Comparison of ENCODE assay signal across 8 cellular contexts in the genomic region with DNA sequence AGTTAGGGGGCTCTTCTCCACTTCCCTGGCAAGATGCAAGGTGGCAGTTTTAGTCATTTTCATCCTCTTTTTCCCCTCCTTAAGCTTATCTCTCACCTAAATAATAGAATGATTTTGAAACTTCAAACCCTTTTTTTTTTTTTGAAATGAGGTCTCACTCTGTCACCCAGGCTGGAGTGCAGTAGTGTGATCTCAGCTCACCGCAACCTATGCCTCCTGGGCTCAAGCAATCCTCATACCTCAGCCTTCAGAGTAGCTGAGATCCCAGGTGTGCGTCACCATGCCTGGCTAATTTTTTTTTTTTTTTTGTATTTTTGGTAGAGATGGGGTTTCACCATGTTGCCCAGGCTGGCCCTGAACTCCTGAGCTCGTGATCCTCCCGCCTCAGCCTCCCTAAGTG. TPM values are rescaled to one million over a fixed set of nuclear protein-coding genes. Genes with fewer than 3 reads are reported as not detected.
DNase-seq lines count a peak whose midpoint lies in the region; ATAC-seq, FAIRE-seq and TF ChIP-seq lines count a peak whose summit lies in the region.
"Not testable (repeated sequence)": the region's sequence is repeated elsewhere in the genome, so short reads cannot be mapped to it uniquely, and the experiment has no call there.

No MANE protein-coding gene starts in this region.

- not testable (repeated sequence) for H3K36me3 ChIP-seq in GM23338 (ENCODE audit: insufficient read depth); KMS-11 (ENCODE audit: insufficient read depth); keratinocyte (ENCODE audit: control insufficient read depth in 2 of 2, extremely low read depth in 1 of 2, insufficient read depth in 2 of 2, low read length in 2 of 2); sigmoid colon; upper lobe of right lung

- FAIRE-seq in keratinocyte (lab: Jason Lieb, UNC), result not testable (repeated sequence)

- WGBS in sigmoid colon, 2 donors, result 79 to 80% methylated on average over 4 of the region's 4 CpGs

- H3F3A ChIP-seq in GM23338 (replicated peaks; ENCODE audit: low read depth), result 0 out of 2 replicates have a peak, but pooled peaks cover 12% of the 10 kb centered on the region

- ATAC-seq in GM18867 (IDR thresholded peaks at IDR 0.05; ENCODE audit: unreplicated experiment) (peak; percentile 19), GM23338 (peak; percentile 8)
- ATAC-seq in upper lobe of right lung, result not testable (repeated sequence)

- not testable (repeated sequence) for H3K9me2 ChIP-seq in GM23338 (ENCODE audit: insufficient read depth)

- not testable (repeated sequence) for H3K4me3 Mint-ChIP-seq in GM23338
- peak overlapping the region; percentile 43 for H3K4me3 Mint-ChIP-seq in activated CD4-positive, alpha-beta memory T cell treated with anti-CD3 and anti-CD28 coated beads, Interleukin-2, amount 10 ng/mL, durations not matched to agents 7 days and 5 days

- not testable (repeated sequence) for DNase-seq in GM23338 (ENCODE audit: low spot score); keratinocyte (ENCODE audit: low read depth, low spot score); sigmoid colon; upper lobe of right lung
- DNase-seq in activated CD4-positive, alpha-beta memory T cell treated with anti-CD3 and anti-CD28 coated beads, Interleukin-2, amount 10 ng/mL, durations not matched to agents 7 days and 5 days, result peak; percentile 38
- peak; percentile 25 for DNase-seq in central memory CD4-positive, alpha-beta T cell

- H3K27me3 Mint-ChIP-seq in GM23338 (ENCODE audit: insufficient read depth, low read depth, poor library complexity), result peaks cover 19% of the 10 kb centered on the region
- not testable (repeated sequence) for H3K27me3 Mint-ChIP-seq in activated CD4-positive, alpha-beta memory T cell treated with anti-CD3 and anti-CD28 coated beads, Interleukin-2, amount 10 ng/mL, durations not matched to agents 7 days and 5 days

- H3K4me1 Mint-ChIP-seq in GM23338, result peaks cover 15% of the 10 kb centered on the region
- H3K4me1 Mint-ChIP-seq in activated CD4-positive, alpha-beta memory T cell treated with anti-CD3 and anti-CD28 coated beads, Interleukin-2, amount 10 ng/mL, durations not matched to agents 7 days and 5 days, result peaks cover 28% of the 10 kb centered on the region

- H3K4me1 ChIP-seq in GM23338 (ENCODE audit: insufficient read depth), result not testable (repeated sequence)
- H3K4me1 ChIP-seq in KMS-11 (ENCODE audit: low read depth, poor library complexity, severe bottlenecking) (peaks cover 57% of the 10 kb centered on the region), keratinocyte (ENCODE audit: control insufficient read depth, extremely low read depth, insufficient read depth, low read length) (peaks cover 16% of the 10 kb centered on the region), sigmoid colon (peaks cover 0 to 41% (median 33%) of the 10 kb centered on the region in 4 donors), upper lobe of right lung (peaks cover 27% of the 10 kb centered on the region)

- H3K9ac ChIP-seq in KMS-11 (peak overlapping the region; percentile 74), keratinocyte (ENCODE audit: control insufficient read depth, extremely low read depth, insufficient read depth, low read length) (peak overlapping the region; percentile 69)

- H3K27ac Mint-ChIP-seq in GM23338, result not testable (repeated sequence)
- H3K27ac Mint-ChIP-seq in activated CD4-positive, alpha-beta memory T cell treated with anti-CD3 and anti-CD28 coated beads, Interleukin-2, amount 10 ng/mL, durations not matched to agents 7 days and 5 days, result peak overlapping the region; percentile 89

- TF ChIP-seq EP300 in sigmoid colon (IDR thresholded peaks at IDR 0.05), result not testable (repeated sequence)

- intact Hi-C loops in sigmoid colon (cut with DNase I); upper lobe of right lung (cut with DNase I): not testable (repeated sequence)

- 0 out of 2 replicates have a peak overlapping the region, but pooled peaks have one; percentile 53 for H3K27ac ChIP-seq in GM23338 (ENCODE audit: low read depth)
- H3K27ac ChIP-seq in KMS-11, result peak overlapping the region; percentile 96
- H3K27ac ChIP-seq in keratinocyte (ENCODE audit: control insufficient read depth, insufficient read depth, low read length), result peak overlapping the region; percentile 84
- H3K27ac ChIP-seq in sigmoid colon, result peak overlapping the region; percentile 69 to 81 (median 72)
- peak overlapping the region; percentile 88 for H3K27ac ChIP-seq in upper lobe of right lung

- not testable (repeated sequence) for H4K20me1 ChIP-seq in GM23338 (replicated peaks; ENCODE audit: insufficient read depth); KMS-11 (ENCODE audit: insufficient read depth); keratinocyte (ENCODE audit: control insufficient read depth, extremely low read depth, insufficient read depth, low read length)

- dilution Hi-C loops in keratinocyte (cut with MboI; ENCODE audit: extremely low pct_ligation_motif_present, low sequenced_read_pairs), result not testable (repeated sequence)

- not testable (repeated sequence) for H3K4me3 ChIP-seq in GM23338; KMS-11 (IDR thresholded peaks at IDR 0.05; ENCODE audit: insufficient read depth, low read depth, low read length); sigmoid colon; upper lobe of right lung
- peak overlapping the region in 1 of 3 experiments; percentile 27 for H3K4me3 ChIP-seq in keratinocyte (ENCODE audit: control insufficient read depth in 2 of 3, extremely low read depth in 1 of 3, insufficient read depth in 2 of 3, low read depth in 1 of 3, low read length in 3 of 3)

- H2AFZ ChIP-seq in GM23338, result peak overlapping the region; percentile 61; the same call in 1 of the 2 replicates
- H2AFZ ChIP-seq in KMS-11 (ENCODE audit: low read depth), result peak overlapping the region; percentile 39; the same call in 1 of the 2 replicates
- H2AFZ ChIP-seq in keratinocyte (ENCODE audit: control insufficient read depth, low read length), result peak overlapping the region; percentile 37

- TF ChIP-seq POLR2A in sigmoid colon (IDR thresholded peaks at IDR 0.05), result not testable (repeated sequence)

- H3K79me2 ChIP-seq in GM23338 (replicated peaks; ENCODE audit: insufficient read depth); KMS-11 (ENCODE audit: insufficient read depth, low read depth); keratinocyte (ENCODE audit: control insufficient read depth, insufficient read depth, low read length): not testable (repeated sequence)

- not testable (repeated sequence) for H3K36me3 Mint-ChIP-seq in GM23338 (ENCODE audit: low read depth); activated CD4-positive, alpha-beta memory T cell treated with anti-CD3 and anti-CD28 coated beads, Interleukin-2, amount 10 ng/mL, durations not matched to agents 7 days and 5 days (ENCODE audit: low read depth)

- not testable (repeated sequence) for TF ChIP-seq CTCF in GM23338 (conservative IDR thresholded peaks at IDR 0.05; ENCODE audit: low read depth in 2 of 2); KMS-11 (conservative IDR thresholded peaks at IDR 0.05; ENCODE audit: low read depth, low read length); keratinocyte (optimal IDR thresholded peaks at IDR 0.05 in 1 of 3, IDR thresholded peaks at IDR 0.05 in 1 of 3, conservative IDR thresholded peaks at IDR 0.05 in 1 of 3; ENCODE audit: extremely low read depth in 1 of 3, insufficient read depth in 2 of 3, low read length in 3 of 3); sigmoid colon (IDR thresholded peaks at IDR 0.05); upper lobe of right lung (IDR thresholded peaks at IDR 0.05)

- H3K9me3 ChIP-seq in keratinocyte (ENCODE audit: control insufficient read depth, low read depth, low read length); sigmoid colon; upper lobe of right lung: not testable (repeated sequence)

- not testable (repeated sequence) for H3K9me3 Mint-ChIP-seq in GM23338; activated CD4-positive, alpha-beta memory T cell treated with anti-CD3 and anti-CD28 coated beads, Interleukin-2, amount 10 ng/mL, durations not matched to agents 7 days and 5 days

- not testable (repeated sequence) for H3K4me2 ChIP-seq in GM23338
- peak overlapping the region; percentile 64 for H3K4me2 ChIP-seq in KMS-11
- H3K4me2 ChIP-seq in keratinocyte (ENCODE audit: control insufficient read depth, extremely low read depth, insufficient read depth, low read depth, low read length), result peak overlapping the region; percentile 77

- not testable (repeated sequence) for H3K27me3 ChIP-seq in GM23338 (ENCODE audit: insufficient read depth); KMS-11 (ENCODE audit: insufficient read depth, low read depth); keratinocyte (ENCODE audit: control insufficient read depth, extremely low read depth, insufficient read depth, low read length); sigmoid colon; upper lobe of right lung

- POLR2A ChIA-PET in activated CD4-positive, alpha-beta memory T cell treated with anti-CD3 and anti-CD28 coated beads, Interleukin-2, amount 10 ng/mL, durations not matched to agents 7 days and 5 days (lab: Charles Lee), result interaction anchor here (0.9 to 2.2 kb wide), 11 partner anchors 8 to 380 kb away, joined by 3 to 28 read pairs (median 6); a partner anchor contains a TSS

- CTCF ChIA-PET in activated CD4-positive, alpha-beta memory T cell treated with anti-CD3 and anti-CD28 coated beads, Interleukin-2, amount 10 ng/mL, durations not matched to agents 7 days and 5 days (lab: Charles Lee), result interaction anchor here (0.7 to 2.0 kb wide), 10 partner anchors 10 to 117 kb away, joined by 3 to 11 read pairs (median 4); a partner anchor contains a TSS

- not testable (repeated sequence) for H3K9me1 ChIP-seq in keratinocyte (ENCODE audit: control insufficient read depth, extremely low read depth, insufficient read depth, low read length)

RNA-seq across cellular contexts. Expression of a gene that starts 9.8 kb away (rescaled TPM):
- total RNA-seq in GM23338 (2014; rRNA removed; shearing (Covaris generic)), result 34.9 and 36.2 TPM in 2 replicates
- 59.5 and 63.5 TPM in 2 replicates for polyA plus RNA-seq in GM23338 (2016; fragmentation: Nextera tagmentation; extraction: Ambion mirVana)
- total RNA-seq in activated CD4-positive, alpha-beta memory T cell treated with anti-CD3 and anti-CD28 coated beads, Interleukin-2, amount 10 ng/mL, durations not matched to agents 7 days and 5 days, result 100 to 1,000 TPM; 107 to 114 TPM
- 17.0 to 41.4 TPM (median 23.3 TPM) in 3 replicates for polyA plus RNA-seq in keratinocyte
- polyA plus RNA-seq in keratinocyte (2011; ENCODE audit: low read depth), result 96.6 TPM
- 21.2 and 27.5 TPM in 2 replicates for polyA plus RNA-seq in keratinocyte (2011; cell fraction: cytosol; rRNA removed)
- 26.9 and 37.0 TPM in 2 replicates for polyA plus RNA-seq in keratinocyte (2011; cell fraction: nucleus; rRNA removed)
- 66.2 and 117 TPM in 2 replicates for polyA plus RNA-seq in keratinocyte (2012; ENCODE audit: low replicate concordance)
- polyA minus RNA-seq in keratinocyte, result 16.5 to 43.8 TPM (median 26.9 TPM) in 3 replicates
- polyA minus RNA-seq in keratinocyte (2011; cell fraction: cytosol; rRNA and poly(A)+ RNA removed), result 35.9 TPM
- polyA minus RNA-seq in keratinocyte (2011; cell fraction: nucleus; rRNA and poly(A)+ RNA removed), result 15.3 and 24.4 TPM in 2 replicates
- total RNA-seq in sigmoid colon, result 10 to 100 TPM; 44.2 to 73.1 (median 56.9) TPM
- polyA plus RNA-seq in sigmoid colon, result 100 to 1,000 TPM in 1 of 3 donors, 10 to 100 TPM in 2; 87.1 to 110 (median 91.3) TPM
- total RNA-seq in upper lobe of right lung, result 156 TPM

RNA-seq across cellular contexts. Expression of a gene that starts 13.5 kb away (rescaled TPM):
- 9.9 and 12.5 TPM in 2 replicates for total RNA-seq in GM23338 (2014; rRNA removed; shearing (Covaris generic))
- 7.2 TPM in 2 replicates for polyA plus RNA-seq in GM23338 (2016; fragmentation: Nextera tagmentation; extraction: Ambion mirVana)
- total RNA-seq in activated CD4-positive, alpha-beta memory T cell treated with anti-CD3 and anti-CD28 coated beads, Interleukin-2, amount 10 ng/mL, durations not matched to agents 7 days and 5 days, result 10 to 100 TPM; 31.9 to 33.8 TPM
- polyA plus RNA-seq in keratinocyte, result 9.4 to 20.7 TPM (median 10.9 TPM) in 3 replicates
- 2.0 TPM for polyA plus RNA-seq in keratinocyte (2011; ENCODE audit: low read depth)
- polyA plus RNA-seq in keratinocyte (2011; cell fraction: cytosol; rRNA removed), result 9.2 and 15.3 TPM in 2 replicates
- 14.9 and 19.4 TPM in 2 replicates for polyA plus RNA-seq in keratinocyte (2011; cell fraction: nucleus; rRNA removed)
- 14.6 and 22.2 TPM in 2 replicates for polyA plus RNA-seq in keratinocyte (2012; ENCODE audit: low replicate concordance)
- 7.4 to 33.9 TPM (median 11.7 TPM) in 3 replicates for polyA minus RNA-seq in keratinocyte
- 24.4 TPM for polyA minus RNA-seq in keratinocyte (2011; cell fraction: cytosol; rRNA and poly(A)+ RNA removed)
- 8.6 and 8.8 TPM in 2 replicates for polyA minus RNA-seq in keratinocyte (2011; cell fraction: nucleus; rRNA and poly(A)+ RNA removed)
- total RNA-seq in sigmoid colon, result 10 to 100 TPM; 27.8 to 40.9 (median 37.2) TPM
- 10 to 100 TPM; 28.7 to 41.0 (median 39.0) TPM for polyA plus RNA-seq in sigmoid colon
- total RNA-seq in upper lobe of right lung, result 31.0 TPM

RNA-seq across cellular contexts. Expression of a gene that starts 20.7 kb away (rescaled TPM):
- 3.8 and 5.9 TPM in 2 replicates for total RNA-seq in GM23338 (2014; rRNA removed; shearing (Covaris generic))
- 10.5 and 10.8 TPM in 2 replicates for polyA plus RNA-seq in GM23338 (2016; fragmentation: Nextera tagmentation; extraction: Ambion mirVana)
- 100 to 1,000 TPM; 179 to 190 TPM for total RNA-seq in activated CD4-positive, alpha-beta memory T cell treated with anti-CD3 and anti-CD28 coated beads, Interleukin-2, amount 10 ng/mL, durations not matched to agents 7 days and 5 days
- polyA plus RNA-seq in keratinocyte, result 0.25 to 0.79 TPM (median 0.36 TPM) in 3 replicates
- 0.55 TPM for polyA plus RNA-seq in keratinocyte (2011; ENCODE audit: low read depth)
- polyA plus RNA-seq in keratinocyte (2011; cell fraction: cytosol; rRNA removed), result 0.23 and 0.35 TPM in 2 replicates
- 1.0 and 2.1 TPM in 2 replicates for polyA plus RNA-seq in keratinocyte (2011; cell fraction: nucleus; rRNA removed)
- polyA plus RNA-seq in keratinocyte (2012; ENCODE audit: low replicate concordance), result 0.80 and 1.8 TPM in 2 replicates
- polyA minus RNA-seq in keratinocyte, result 0.56 to 3.9 TPM (median 2.7 TPM) in 3 replicates
- 1.5 TPM for polyA minus RNA-seq in keratinocyte (2011; cell fraction: cytosol; rRNA and poly(A)+ RNA removed)
- polyA minus RNA-seq in keratinocyte (2011; cell fraction: nucleus; rRNA and poly(A)+ RNA removed), result 1.1 and 2.3 TPM in 2 replicates
- 10 to 100 TPM in 2 of 4 donors, 1 to 10 TPM in 2; 4.3 to 11.4 (median 9.6) TPM for total RNA-seq in sigmoid colon
- 10 to 100 TPM in 2 of 3 donors, 1 to 10 TPM in 1; 6.0 to 61.9 (median 17.1) TPM for polyA plus RNA-seq in sigmoid colon
- total RNA-seq in upper lobe of right lung, result 145 TPM

RNA-seq across cellular contexts. Expression of a gene that starts 31.9 kb away (rescaled TPM):
- total RNA-seq in GM23338 (2014; rRNA removed; shearing (Covaris generic)), result 53.8 and 54.0 TPM in 2 replicates
- polyA plus RNA-seq in GM23338 (2016; fragmentation: Nextera tagmentation; extraction: Ambion mirVana) (13.8 and 15.0 TPM in 2 replicates), keratinocyte (7.4 to 10.6 TPM (median 7.8 TPM) in 3 replicates), sigmoid colon (10 to 100 TPM in 2 of 3 donors, 1 to 10 TPM in 1; 7.2 to 19.1 (median 10.2) TPM)
- total RNA-seq in activated CD4-positive, alpha-beta memory T cell treated with anti-CD3 and anti-CD28 coated beads, Interleukin-2, amount 10 ng/mL, durations not matched to agents 7 days and 5 days, result 10 to 100 TPM; 24.9 to 26.1 TPM
- 2.1 TPM for polyA plus RNA-seq in keratinocyte (2011; ENCODE audit: low read depth)
- polyA plus RNA-seq in keratinocyte (2011; cell fraction: cytosol; rRNA removed), result 4.5 and 7.2 TPM in 2 replicates
- 11.3 and 15.0 TPM in 2 replicates for polyA plus RNA-seq in keratinocyte (2011; cell fraction: nucleus; rRNA removed)
- polyA plus RNA-seq in keratinocyte (2012; ENCODE audit: low replicate concordance), result 3.9 and 10.1 TPM in 2 replicates
- 4.5 to 10.1 TPM (median 5.2 TPM) in 3 replicates for polyA minus RNA-seq in keratinocyte
- 8.6 TPM for polyA minus RNA-seq in keratinocyte (2011; cell fraction: cytosol; rRNA and poly(A)+ RNA removed)
- 7.0 and 9.3 TPM in 2 replicates for polyA minus RNA-seq in keratinocyte (2011; cell fraction: nucleus; rRNA and poly(A)+ RNA removed)
- total RNA-seq in sigmoid colon (10 to 100 TPM; 22.4 to 27.5 (median 25.1) TPM), upper lobe of right lung (28.7 TPM)

RNA-seq across cellular contexts. Expression of a gene that starts 39.8 kb away (rescaled TPM):
- 47.2 and 63.6 TPM in 2 replicates for total RNA-seq in GM23338 (2014; rRNA removed; shearing (Covaris generic))
- polyA plus RNA-seq in GM23338 (2016; fragmentation: Nextera tagmentation; extraction: Ambion mirVana) (86.7 and 90.0 TPM in 2 replicates), keratinocyte (25.2 to 33.8 TPM (median 30.0 TPM) in 3 replicates), sigmoid colon (10 to 100 TPM; 55.9 to 71.5 (median 57.1) TPM)
- total RNA-seq in activated CD4-positive, alpha-beta memory T cell treated with anti-CD3 and anti-CD28 coated beads, Interleukin-2, amount 10 ng/mL, durations not matched to agents 7 days and 5 days, result 10 to 100 TPM; 79.9 to 85.0 TPM
- polyA plus RNA-seq in keratinocyte (2011; ENCODE audit: low read depth), result 55.2 TPM
- 15.3 and 25.6 TPM in 2 replicates for polyA plus RNA-seq in keratinocyte (2011; cell fraction: cytosol; rRNA removed)
- 45.2 and 60.9 TPM in 2 replicates for polyA plus RNA-seq in keratinocyte (2011; cell fraction: nucleus; rRNA removed)
- polyA plus RNA-seq in keratinocyte (2012; ENCODE audit: low replicate concordance), result 34.2 and 40.5 TPM in 2 replicates
- 9.3 to 94.3 TPM (median 20.0 TPM) in 3 replicates for polyA minus RNA-seq in keratinocyte
- polyA minus RNA-seq in keratinocyte (2011; cell fraction: cytosol; rRNA and poly(A)+ RNA removed), result 80.8 TPM
- 17.9 and 24.0 TPM in 2 replicates for polyA minus RNA-seq in keratinocyte (2011; cell fraction: nucleus; rRNA and poly(A)+ RNA removed)
- total RNA-seq in sigmoid colon (10 to 100 TPM; 32.8 to 50.6 (median 41.8) TPM), upper lobe of right lung (85.5 TPM)

Comparison
In these comparisons a context has a peak if more than half of its experiments do, and no peak if none do; other contexts are left out.
1. RNA of a gene that starts 20.7 kb away (total RNA-seq): 179 to 190 TPM in activated CD4-positive, alpha-beta memory T cell treated with anti-CD3 and anti-CD28 coated beads, Interleukin-2, amount 10 ng/mL, durations not matched to agents 7 days and 5 days and 145 TPM in upper lobe of right lung (single experiment); 4.3 to 11.4 TPM in sigmoid colon and 3.8 to 5.9 TPM in GM23338; every median in the first group is over 10 times any median in the second.
2. Peak in every context shown above with its lines, with median percentiles within 50 percentile points of each other: H2AFZ ChIP-seq and H3K27ac ChIP-seq.